Comparison of ENCODE assay signal across 9 cellular contexts in the genomic region with DNA sequence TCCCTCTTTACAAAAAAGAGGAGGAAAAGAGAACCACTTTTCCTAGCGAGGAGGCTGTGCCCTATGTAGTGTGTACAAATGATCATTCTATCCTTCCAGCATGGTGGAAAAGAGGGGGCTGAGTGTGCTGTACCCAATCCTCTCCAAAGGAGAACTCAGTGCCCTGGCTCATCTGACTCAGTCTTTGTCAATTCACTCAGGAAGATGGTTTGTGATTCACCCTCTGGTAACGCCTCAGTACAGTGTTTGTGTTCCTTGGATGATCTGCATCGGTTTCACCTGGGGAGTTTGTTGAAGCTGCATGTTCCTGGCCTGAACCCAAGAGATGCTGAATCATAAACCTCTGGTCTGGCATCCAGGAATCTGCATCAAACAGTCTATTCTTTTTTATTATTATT. TPM values are rescaled to one million over a fixed set of nuclear protein-coding genes. Genes with fewer than 3 reads are reported as not detected.
DNase-seq lines count a peak whose midpoint lies in the region; ATAC-seq and TF ChIP-seq lines count a peak whose summit lies in the region.
"Had no signal": no experiment of that assay in that cellular context is flagged by ENCODE, and none has a peak within 500 bp of the region (broad histone marks: within the 10 kb centered on the region; RNA-seq: fewer than 3 reads in every experiment).

No MANE protein-coding gene starts in this region.

- DNase-seq in activated T-cell treated with anti-CD3 and anti-CD28 coated beads for 24 hours (ENCODE audit: low read depth) (peak; percentile 20), glutamatergic neuron (no peak), NCI-H774 (lab: John Stamatoyannopoulos, UW) (no peak), T-cell (no peak)
- no peak for DNase-seq in activated T-cell treated with anti-CD3 and anti-CD28 coated beads, Interleukin-2, amount 50 U/mL, for 1 hour

- no peaks in the 10 kb centered on the region for H3K4me1 ChIP-seq in stomach smooth muscle (ENCODE audit: control insufficient read depth, insufficient read depth, low read length)

- H3K9me3 ChIP-seq in stomach smooth muscle (ENCODE audit: control insufficient read depth in 2 of 2, low read length in 2 of 2) = no peaks in the 10 kb centered on the region
- H3K9me3 ChIP-seq: neutrophil had no signal

- H3K27me3 ChIP-seq in stomach smooth muscle (ENCODE audit: control insufficient read depth in 1 of 2, insufficient read depth in 2 of 2, low read length in 2 of 2) = no peaks in the 10 kb centered on the region
- H3K27me3 ChIP-seq: neutrophil had no signal

- no peaks in the 10 kb centered on the region for H3K36me3 ChIP-seq in stomach smooth muscle (ENCODE audit: control insufficient read depth in 2 of 2, insufficient read depth in 2 of 2, low read length in 2 of 2)
- H3K36me3 ChIP-seq: neutrophil had no signal

- peak overlapping the region; percentile 36 to 43 for H3K4me3 ChIP-seq in stomach smooth muscle (ENCODE audit: low read length in 2 of 2)

- H3K4me3 Mint-ChIP-seq in glutamatergic neuron (ENCODE audit: unreplicated experiment) (peak overlapping the region; percentile 54), T-cell (no peak overlapping the region)

- H3K27ac Mint-ChIP-seq in glutamatergic neuron (ENCODE audit: unreplicated experiment) = peak overlapping the region; percentile 86
- no peak overlapping the region for H3K27ac Mint-ChIP-seq in T-cell

- H3K4me1 Mint-ChIP-seq in glutamatergic neuron (ENCODE audit: low read depth, unreplicated experiment) (peaks cover 7% of the 10 kb centered on the region), T-cell (peaks cover 0 to 3% (median 3%) of the 10 kb centered on the region in 3 donors)

- no peaks in the 10 kb centered on the region for H3K9me3 Mint-ChIP-seq in glutamatergic neuron (ENCODE audit: unreplicated experiment)
- no peaks in the 10 kb centered on the region for H3K9me3 Mint-ChIP-seq in T-cell

- H3K9ac ChIP-seq in stomach smooth muscle (ENCODE audit: low read length in 2 of 2) = peak overlapping the region; percentile 22 to 44

- POLR2A ChIA-PET in T-cell (lab: Charles Lee) = no interaction called here

- CTCF ChIA-PET in T-cell (lab: Charles Lee) = interaction anchor here (0.5 to 1.7 kb wide), 15 partner anchors 9 to 1210 kb away, joined by 3 to 7 read pairs (median 3); no protein-coding TSS in a partner anchor

- H3K27me3 Mint-ChIP-seq in glutamatergic neuron (ENCODE audit: unreplicated experiment) (no peaks in the 10 kb centered on the region), T-cell (peaks cover 8 to 12% of the 10 kb centered on the region in 2 donors)

- no peaks in the 10 kb centered on the region for H3K36me3 Mint-ChIP-seq in glutamatergic neuron (ENCODE audit: unreplicated experiment)
- no peaks in the 10 kb centered on the region for H3K36me3 Mint-ChIP-seq in T-cell

- TF ChIP-seq CTCF in glutamatergic neuron (IDR thresholded peaks at IDR 0.05; ENCODE audit: partially characterized antibody, unreplicated experiment) = no peak

- ATAC-seq in SK-N-SH treated with all-trans-retinoic acid at 6 μM for 48 hours = peak; percentile 94
- no peak for ATAC-seq in GM19467 (IDR thresholded peaks at IDR 0.05; ENCODE audit: unreplicated experiment)
- no peak for ATAC-seq in T-cell (replicated peaks in 1 of 4)

- no peak overlapping the region for H3K27ac ChIP-seq in stomach smooth muscle (ENCODE audit: low read length)
- H3K27ac ChIP-seq: neutrophil had no signal

TF ChIP-seq in SK-N-SH treated with all-trans-retinoic acid at 6 μM for 48 hours, 23 proteins besides CTCF, POLR2A, EP300 and RAD21:
- TF ChIP-seq, protein P1, sequence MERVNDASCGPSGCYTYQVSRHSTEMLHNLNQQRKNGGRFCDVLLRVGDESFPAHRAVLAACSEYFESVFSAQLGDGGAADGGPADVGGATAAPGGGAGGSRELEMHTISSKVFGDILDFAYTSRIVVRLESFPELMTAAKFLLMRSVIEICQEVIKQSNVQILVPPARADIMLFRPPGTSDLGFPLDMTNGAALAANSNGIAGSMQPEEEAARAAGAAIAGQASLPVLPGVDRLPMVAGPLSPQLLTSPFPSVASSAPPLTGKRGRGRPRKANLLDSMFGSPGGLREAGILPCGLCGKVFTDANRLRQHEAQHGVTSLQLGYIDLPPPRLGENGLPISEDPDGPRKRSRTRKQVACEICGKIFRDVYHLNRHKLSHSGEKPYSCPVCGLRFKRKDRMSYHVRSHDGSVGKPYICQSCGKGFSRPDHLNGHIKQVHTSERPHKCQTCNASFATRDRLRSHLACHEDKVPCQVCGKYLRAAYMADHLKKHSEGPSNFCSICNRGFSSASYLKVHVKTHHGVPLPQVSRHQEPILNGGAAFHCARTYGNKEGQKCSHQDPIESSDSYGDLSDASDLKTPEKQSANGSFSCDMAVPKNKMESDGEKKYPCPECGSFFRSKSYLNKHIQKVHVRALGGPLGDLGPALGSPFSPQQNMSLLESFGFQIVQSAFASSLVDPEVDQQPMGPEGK (CRISPR knock-in tag; IDR thresholded peaks at IDR 0.05; ENCODE audit: borderline replicate concordance) = no peak
- TF ChIP-seq ZFP3 (CRISPR knock-in tag; IDR thresholded peaks at IDR 0.05) (no peak), ZNF8 (CRISPR knock-in tag; IDR thresholded peaks at IDR 0.05) (no peak), ISL1 (CRISPR knock-in tag; IDR thresholded peaks at IDR 0.05) (no peak)

RNA-seq across cellular contexts. Expression of gene ENOX1, which starts 18.3 kb away (rescaled TPM):
- 8.7 TPM for total RNA-seq in glutamatergic neuron (ENCODE audit: unreplicated experiment)
- total RNA-seq in T-cell = under 1 TPM in 1 of 5 donors, not detected in 4; 0.10 TPM
